Comparison of ENCODE assay signal across 16 cellular contexts in genomic region chr4:76235915-76236314, GRCh38. TPM values are rescaled to one million over a fixed set of nuclear protein-coding genes. Genes with fewer than 3 reads are reported as not detected.
DNase-seq lines count a peak whose midpoint lies in the region; ATAC-seq, FAIRE-seq and TF ChIP-seq lines count a peak whose summit lies in the region.
"Had no signal": no experiment of that assay in that cellular context is flagged by ENCODE, and none has a peak within 500 bp of the region (broad histone marks: within the 10 kb centered on the region; RNA-seq: fewer than 3 reads in every experiment).

No MANE protein-coding gene starts in this region.

- WGBS in A549 (ENCODE audit: missing lambda C conversion rate), result 9% methylated on average over 1 of the region's 1 CpG

- TF ChIP-seq CTCF in A549 (IDR thresholded peaks at IDR 0.05), result no peak

- H3K36me3 ChIP-seq in mucosa of rectum (ENCODE audit: control insufficient read depth in 2 of 2, insufficient read depth in 2 of 2, low read length in 2 of 2), result no peaks in the 10 kb centered on the region
- H3K36me3 ChIP-seq: esophagus muscularis mucosa had no signal

- no peak for TF ChIP-seq POLR2A in A549 (IDR thresholded peaks at IDR 0.05; ENCODE audit: low read length)

- H3K9ac ChIP-seq in mucosa of rectum (ENCODE audit: low read depth in 1 of 2, low read length in 2 of 2), result no peak overlapping the region

- TF ChIP-seq EP300 in A549 (IDR thresholded peaks at IDR 0.05), result no peak

- ATAC-seq in A549 (no peak), HG02588 (IDR thresholded peaks at IDR 0.05; ENCODE audit: unreplicated experiment) (no peak)
- ATAC-seq: activated naive CD8-positive, alpha-beta T cell treated with anti-CD3 and anti-CD28 coated beads, Interleukin-2, amount 50 U/mL, for 24 hours; Panc1 had no signal

- POLR2A ChIA-PET in A549 (lab: Yijun Ruan, JAX), result no interaction called here

- 0 out of 3 replicates have a peak overlapping the region, but pooled peaks have one; percentile 2 for H3K4me2 ChIP-seq in A549

- no peak for TF ChIP-seq RAD21 in A549 (conservative IDR thresholded peaks at IDR 0.05 in 1 of 2, IDR thresholded peaks at IDR 0.05 in 1 of 2)

- DNase-seq in A549 (ENCODE audit: low read depth in 1 of 2, low spot score in 1 of 2) (no peak), LoVo (ENCODE audit: low spot score) (peak; percentile 83), AG08395 (ENCODE audit: low spot score) (no peak), germinal center (ENCODE audit: low spot score) (no peak)
- no peak for DNase-seq in stimulated activated CD4-positive, alpha-beta T cell treated with anti-CD3 and anti-CD28 coated beads, Interleukin-12 subunit alpha, Interleukin-12 subunit beta, amount 100 ng/mL, for 4 hours
- DNase-seq: activated CD4-positive, alpha-beta T cell treated with anti-CD3 and anti-CD28 coated beads for 4 hours; activated naive CD8-positive, alpha-beta T cell treated with anti-CD3 and anti-CD28 coated beads, Interleukin-2, amount 50 U/mL, for 24 hours; activated T-cell treated with anti-CD3 and anti-CD28 coated beads, Interleukin-2, amount 50 U/mL, for 1 hour; DMS153; IMR-90; NCI-H2029 treated with DMSO at 0.1 percent for 48 hours had no signal

- CTCF ChIA-PET in A549 (lab: Yijun Ruan, JAX), result interaction anchor here (1.2 kb wide), 1 partner anchor 9 kb away, joined by 3 read pairs; no protein-coding TSS in a partner anchor

- H3K4me1 ChIP-seq in A549 (peaks cover 5% of the 10 kb centered on the region; the same call in 1 of the 3 replicates), mucosa of rectum (ENCODE audit: control insufficient read depth in 2 of 2, insufficient read depth in 2 of 2, low read length in 2 of 2) (peaks cover 0 to 9% of the 10 kb centered on the region in 2 donors)

- no peak for FAIRE-seq in A549 (lab: Jason Lieb, UNC)
- FAIRE-seq in colon (lab: Jason Lieb, UNC), result peak; percentile 97

- no peaks in the 10 kb centered on the region for H3K27me3 ChIP-seq in mucosa of rectum (ENCODE audit: control insufficient read depth in 2 of 2, insufficient read depth in 2 of 2, low read length in 2 of 2)
- H3K27me3 ChIP-seq: esophagus muscularis mucosa had no signal

- H3K4me3 ChIP-seq in A549 (no peak overlapping the region), mucosa of rectum (ENCODE audit: low read length in 2 of 2) (peak overlapping the region in 1 of 2 donors; percentile 46)
- H3K4me3 ChIP-seq: esophagus muscularis mucosa had no signal

- H3K9me3 ChIP-seq in A549, result peaks cover 6% of the 10 kb centered on the region; the same call in 2 of the 3 replicates
- peaks cover 0 to 7% of the 10 kb centered on the region in 2 donors for H3K9me3 ChIP-seq in mucosa of rectum (ENCODE audit: control insufficient read depth in 2 of 2, low read length in 2 of 2)

- H3K27ac ChIP-seq in A549, result no peak overlapping the region
- peak overlapping the region; percentile 73 to 75 for H3K27ac ChIP-seq in mucosa of rectum (ENCODE audit: low read depth in 2 of 2, low read length in 2 of 2)
- H3K27ac ChIP-seq: esophagus muscularis mucosa had no signal

TF ChIP-seq in A549, 52 proteins besides CTCF, POLR2A, EP300 and RAD21:
- TF ChIP-seq RARB (CRISPR knock-in tag; IDR thresholded peaks at IDR 0.05), result no peak
- TF ChIP-seq CBX8 (IDR thresholded peaks at IDR 0.05), result no peak
- no peak for TF ChIP-seq BCL3 (IDR thresholded peaks at IDR 0.05)
- TF ChIP-seq HOXB13 (CRISPR knock-in tag; IDR thresholded peaks at IDR 0.05; ENCODE audit: low read depth), result no peak
- no peak for TF ChIP-seq ZC3H11A (IDR thresholded peaks at IDR 0.05)
- TF ChIP-seq FOSL2 (IDR thresholded peaks at IDR 0.05), result no peak
- TF ChIP-seq FOSL2 (CRISPR knock-in tag; IDR thresholded peaks at IDR 0.05), result no peak
- TF ChIP-seq HMGXB4 (CRISPR knock-in tag; IDR thresholded peaks at IDR 0.05; ENCODE audit: borderline replicate concordance), result no peak
- no peak for TF ChIP-seq HDAC2 (IDR thresholded peaks at IDR 0.05)
- TF ChIP-seq SMC3 (IDR thresholded peaks at IDR 0.05), result no peak
- TF ChIP-seq ZNF302 (CRISPR knock-in tag; IDR thresholded peaks at IDR 0.05), result no peak
- TF ChIP-seq ZSCAN20 (CRISPR knock-in tag; IDR thresholded peaks at IDR 0.05), result no peak

RNA-seq across cellular contexts. Expression of gene FAM47E, which starts 15.6 kb away (rescaled TPM):
- polyA plus RNA-seq in A549 (2011; rRNA removed) (0.65 and 0.85 TPM in 2 replicates), A549 (2017; fragmentation: RNase III; extraction: RNeasy Plus Mini Kit Qiagen cat#74134 plus additional on column Dnase treatment) (0.08 to 0.26 TPM (median 0.23 TPM) in 3 replicates)
- 0.10 and 0.20 TPM in 2 replicates for polyA plus RNA-seq in A549 (2012; cell fraction: cytosol; rRNA removed)
- 0.02 TPM in 1 of 2 replicates, not detected in the other for polyA plus RNA-seq in A549 (2012; cell fraction: nucleus; rRNA removed)
- polyA minus RNA-seq in A549 (2011; rRNA and poly(A)+ RNA removed), result 0.08 and 0.19 TPM in 2 replicates

RNA-seq across cellular contexts. Expression of gene SCARB2, which starts 22.3 kb away (rescaled TPM):
- polyA plus RNA-seq in A549 (2011; rRNA removed) (65.4 and 73.4 TPM in 2 replicates), A549 (2017; fragmentation: RNase III; extraction: RNeasy Plus Mini Kit Qiagen cat#74134 plus additional on column Dnase treatment) (44.3 to 48.8 TPM (median 47.2 TPM) in 3 replicates)
- polyA plus RNA-seq in A549 (2012; cell fraction: cytosol; rRNA removed), result 14.4 and 15.0 TPM in 2 replicates
- 11.6 and 16.1 TPM in 2 replicates for polyA plus RNA-seq in A549 (2012; cell fraction: nucleus; rRNA removed)
- 65.3 and 65.8 TPM in 2 replicates for polyA minus RNA-seq in A549 (2011; rRNA and poly(A)+ RNA removed)

Comparison
In these comparisons a context has a peak if more than half of its experiments do, and no peak if none do; other contexts are left out.
1. H3K27ac ChIP-seq: peak in mucosa of rectum (2 of 2); none in A549 (0 of 2).